8 cellular contexts compared by ENCODE assay signal in genomic region chr6:46490425-46491200, GRCh38. TPM values are rescaled to one million over a fixed set of nuclear protein-coding genes. Genes with fewer than 3 reads are reported as not detected.
DNase-seq lines count a peak whose midpoint lies in the region; ATAC-seq and TF ChIP-seq lines count a peak whose summit lies in the region.

No MANE protein-coding gene starts in this region.

- H3K27me3 ChIP-seq in upper lobe of left lung: peaks cover 0 to 5% (median 3%) of the 10 kb centered on the region in 4 donors

- no peaks in the 10 kb centered on the region for H3K36me3 ChIP-seq in upper lobe of left lung

- no peaks in the 10 kb centered on the region for H3K9me3 Mint-ChIP-seq in memory B cell

- H3K4me3 Mint-ChIP-seq in memory B cell: peak overlapping the region; percentile 65

- no peaks in the 10 kb centered on the region for H3K9me3 ChIP-seq in upper lobe of left lung

- TF ChIP-seq POLR2A in upper lobe of left lung (IDR thresholded peaks at IDR 0.05): no peak

- H3K36me3 Mint-ChIP-seq in memory B cell: no peaks in the 10 kb centered on the region

- no peak for TF ChIP-seq EP300 in upper lobe of left lung (IDR thresholded peaks at IDR 0.05)

- peaks cover 6% of the 10 kb centered on the region for H3K4me1 Mint-ChIP-seq in memory B cell

- peak overlapping the region in 2 of 4 donors; percentile 64 to 78 for H3K27ac ChIP-seq in upper lobe of left lung

- no peak for ATAC-seq in memory B cell (ENCODE audit: low read depth)
- peak in 1 of 2 donors; percentile 1 for ATAC-seq in upper lobe of left lung (ENCODE audit: low FRiP score in 2 of 2)

- no peak for TF ChIP-seq CTCF in upper lobe of left lung (IDR thresholded peaks at IDR 0.05)

- WGBS in upper lobe of left lung, 2 donors: 16 to 17% methylated on average over 21 of the region's 56 CpGs

- H3K4me1 ChIP-seq in upper lobe of left lung: peaks cover 5 to 22% (median 8%) of the 10 kb centered on the region in 4 donors

- DNase-seq in NCI-H2227 (lab: John Stamatoyannopoulos, UW; ENCODE audit: unreplicated experiment) (peak; percentile 63), NCI-H2227 treated with DMSO at 0.1 percent for 48 hours (lab: John Stamatoyannopoulos, UW) (no peak), NCI-H526 treated with DMSO at 0.1 percent for 48 hours (lab: John Stamatoyannopoulos, UW) (peak; percentile 40), ecto neural progenitor cell (ENCODE audit: low spot score) (peak; percentile 87), memory B cell (ENCODE audit: low spot score in 2 of 2) (no peak), upper lobe of left lung (peak; percentile 29 to 52), NCI-H2196 treated with DMSO at 0.1 percent for 48 hours (lab: John Stamatoyannopoulos, UW; ENCODE audit: unreplicated experiment) (no peak), LoVo (ENCODE audit: low spot score) (no peak)

- H3K27ac Mint-ChIP-seq in memory B cell: no peak overlapping the region

- peak overlapping the region; percentile 6 to 74 (median 62) for H3K4me3 ChIP-seq in upper lobe of left lung

- peaks cover 25% of the 10 kb centered on the region for H3K27me3 Mint-ChIP-seq in memory B cell

RNA-seq across cellular contexts. Expression of gene RCAN2, which starts 0.6 kb away (rescaled TPM):
- 10 to 100 TPM in 3 of 6 donors, 1 to 10 TPM in 3; 4.8 to 14.6 (median 9.1) TPM for total RNA-seq in upper lobe of left lung

Comparison
In these comparisons a context has a peak if more than half of its experiments do, and no peak if none do; other contexts are left out.
1. DNase-seq: peak in NCI-H2227 (single experiment), NCI-H526 treated with DMSO at 0.1 percent for 48 hours (single experiment), ecto neural progenitor cell (single experiment) and upper lobe of left lung (2 of 2); none in NCI-H2227 treated with DMSO at 0.1 percent for 48 hours (single experiment), memory B cell (0 of 2), NCI-H2196 treated with DMSO at 0.1 percent for 48 hours (single experiment) and LoVo (single experiment).